ENCODE assay signal across 10 cellular contexts in genomic region chr16:30017277-30017656, GRCh38. TPM values are rescaled to one million over a fixed set of nuclear protein-coding genes. Genes with fewer than 3 reads are reported as not detected.
"Had no signal": no experiment of that assay in that cellular context is flagged by ENCODE, and none has a peak within 500 bp of the region (broad histone marks: within the 10 kb centered on the region; RNA-seq: fewer than 3 reads in every experiment).

No MANE protein-coding gene starts in this region.

- H3K36me3 ChIP-seq: HAP-1 had no signal

- H3K9me3 Mint-ChIP-seq: GM23338 had no signal

- H3K9ac ChIP-seq: KMS-11 had no signal

- H3K27ac Mint-ChIP-seq: GM23338 had no signal

- H3K9me3 ChIP-seq: HAP-1 had no signal

- H3K27ac ChIP-seq: KMS-11 had no signal

- H2AFZ ChIP-seq: GM23338 had no signal

- DNase-seq: H7, IMR-90, KBM-7 had no signal

- ATAC-seq: GM23338, HCT116 had no signal

- H3K4me1 Mint-ChIP-seq: GM23338 had no signal

- H3K4me2 ChIP-seq: GM23338, KMS-11 had no signal

- H3K4me3 Mint-ChIP-seq: GM23338 had no signal

- H3K4me3 ChIP-seq: GM23338, HAP-1 had no signal

- FAIRE-seq: HTR-8/SVneo had no signal

RNA-seq across cellular contexts. Expression of gene C16orf92, which starts 5.7 kb away (rescaled TPM):
- total RNA-seq: GM23338, H4, H7, HT-29, IMR-90 had no signal
- polyA plus RNA-seq: IMR-90 had no signal

RNA-seq across cellular contexts. Expression of gene TLCD3B, which starts 13.8 kb away (rescaled TPM):
- total RNA-seq: IMR-90 had no signal
